ENCODE assay signal across 1 cellular context in genomic region chr5:154842689-154843530, GRCh38.
A peak's percentile ranks its signal among the peaks of the same experiment; 100 is the strongest.
TF ChIP-seq lines count a peak whose summit lies in the region.

No MANE protein-coding gene starts in this region.

TF ChIP-seq in HepG2, 621 proteins besides CTCF, POLR2A, EP300 and RAD21 (continued from another document and continues in another):
- peak; percentile 97 for TF ChIP-seq RERE (CRISPR knock-in tag; IDR thresholded peaks at IDR 0.05; ENCODE audit: low read depth)
- no peak for TF ChIP-seq ZNF619 (CRISPR knock-in tag; IDR thresholded peaks at IDR 0.05)
- no peak for TF ChIP-seq POLR2G (IDR thresholded peaks at IDR 0.05; ENCODE audit: low read depth, low read length)
- no peak for TF ChIP-seq SMC3 (IDR thresholded peaks at IDR 0.05; ENCODE audit: low read length)
- no peak for TF ChIP-seq FOXP1 (IDR thresholded peaks at IDR 0.05)
- TF ChIP-seq FOXP1 (CRISPR knock-in tag; IDR thresholded peaks at IDR 0.05): peak; percentile 98
- TF ChIP-seq NR2F6 (IDR thresholded peaks at IDR 0.05): peak; percentile 96
- peak; percentile 91 for TF ChIP-seq NR2F6 (CRISPR knock-in tag; IDR thresholded peaks at IDR 0.05)
- no peak for TF ChIP-seq ZNF138 (CRISPR knock-in tag; IDR thresholded peaks at IDR 0.05; ENCODE audit: low read depth)
- TF ChIP-seq ZNF503 (CRISPR knock-in tag; IDR thresholded peaks at IDR 0.05): peak; percentile 98
- no peak for TF ChIP-seq ZNF276 (CRISPR knock-in tag; IDR thresholded peaks at IDR 0.05; ENCODE audit: low read depth)
- TF ChIP-seq ZNF282 (IDR thresholded peaks at IDR 0.05; ENCODE audit: partially characterized antibody): no peak
- peak; percentile 70; the same call in 1 of the 2 replicates for TF ChIP-seq ZNF124 (CRISPR knock-in tag; IDR thresholded peaks at IDR 0.05)
- TF ChIP-seq TFDP1 (CRISPR knock-in tag; IDR thresholded peaks at IDR 0.05; ENCODE audit: borderline replicate concordance): peak; percentile 47; the same call in 1 of the 2 replicates
- no peak for TF ChIP-seq TCF12 (IDR thresholded peaks at IDR 0.05)
- peak; percentile 92 for TF ChIP-seq TCF12 (CRISPR knock-in tag; IDR thresholded peaks at IDR 0.05)
- TF ChIP-seq ZBTB40 (IDR thresholded peaks at IDR 0.05): no peak
- TF ChIP-seq ZBTB40 (CRISPR knock-in tag; IDR thresholded peaks at IDR 0.05): no peak; the same call in 1 of the 2 replicates
- 0 out of 2 replicates have a peak, but pooled peaks have one; percentile 32 for TF ChIP-seq MXD4 (CRISPR knock-in tag; IDR thresholded peaks at IDR 0.05)
- TF ChIP-seq HMGA1 (CRISPR knock-in tag; conservative IDR thresholded peaks at IDR 0.05): no peak
- no peak for TF ChIP-seq ZFP36 (IDR thresholded peaks at IDR 0.05; ENCODE audit: borderline replicate concordance, low read depth, low read length, partially characterized antibody)
- TF ChIP-seq CENPX (CRISPR knock-in tag; IDR thresholded peaks at IDR 0.05): no peak
- TF ChIP-seq NPAS2 (CRISPR knock-in tag; IDR thresholded peaks at IDR 0.05; ENCODE audit: borderline replicate concordance): no peak
- TF ChIP-seq ZNF678 (CRISPR knock-in tag; IDR thresholded peaks at IDR 0.05): no peak
- TF ChIP-seq IKZF1 (IDR thresholded peaks at IDR 0.05): no peak
- TF ChIP-seq ATF7-NPFF (CRISPR knock-in tag; IDR thresholded peaks at IDR 0.05; ENCODE audit: low read depth): no peak; the same call in 1 of the 2 replicates
- TF ChIP-seq ZSCAN22 (CRISPR knock-in tag; IDR thresholded peaks at IDR 0.05): no peak
- TF ChIP-seq ZNF749 (CRISPR knock-in tag; IDR thresholded peaks at IDR 0.05; ENCODE audit: borderline replicate concordance): peak; percentile 31; the same call in 1 of the 2 replicates
- peak; percentile 84; the same call in 1 of the 2 replicates for TF ChIP-seq GFI1 (CRISPR knock-in tag; IDR thresholded peaks at IDR 0.05; ENCODE audit: borderline replicate concordance)
- TF ChIP-seq RXRA (CRISPR knock-in tag; IDR thresholded peaks at IDR 0.05): peak; percentile 40; the same call in 1 of the 2 replicates
- TF ChIP-seq KDM3A (CRISPR knock-in tag; IDR thresholded peaks at IDR 0.05; ENCODE audit: low read depth): 0 out of 2 replicates have a peak, but pooled peaks have one; percentile 36
- no peak for TF ChIP-seq U2AF1 (optimal IDR thresholded peaks at IDR 0.05; ENCODE audit: low read depth, low read length)
- TF ChIP-seq ZNF781 (CRISPR knock-in tag; IDR thresholded peaks at IDR 0.05; ENCODE audit: borderline replicate concordance, not compliant biosample characterization): no peak
- no peak for TF ChIP-seq HOXA7 (CRISPR knock-in tag; IDR thresholded peaks at IDR 0.05)
- TF ChIP-seq ZNF441 (CRISPR knock-in tag; IDR thresholded peaks at IDR 0.05; ENCODE audit: borderline replicate concordance): no peak
- TF ChIP-seq SATB2 (CRISPR knock-in tag; IDR thresholded peaks at IDR 0.05): no peak
- TF ChIP-seq RAD51 (IDR thresholded peaks at IDR 0.05; ENCODE audit: borderline replicate concordance): no peak
- TF ChIP-seq MIER2 (CRISPR knock-in tag; IDR thresholded peaks at IDR 0.05): peak; percentile 67; the same call in 1 of the 2 replicates
- peak; percentile 41; the same call in 1 of the 2 replicates for TF ChIP-seq ZNF281 (CRISPR knock-in tag; IDR thresholded peaks at IDR 0.05; ENCODE audit: borderline replicate concordance)
